Comparison of ENCODE assay signal across 8 cellular contexts in the genomic region with DNA sequence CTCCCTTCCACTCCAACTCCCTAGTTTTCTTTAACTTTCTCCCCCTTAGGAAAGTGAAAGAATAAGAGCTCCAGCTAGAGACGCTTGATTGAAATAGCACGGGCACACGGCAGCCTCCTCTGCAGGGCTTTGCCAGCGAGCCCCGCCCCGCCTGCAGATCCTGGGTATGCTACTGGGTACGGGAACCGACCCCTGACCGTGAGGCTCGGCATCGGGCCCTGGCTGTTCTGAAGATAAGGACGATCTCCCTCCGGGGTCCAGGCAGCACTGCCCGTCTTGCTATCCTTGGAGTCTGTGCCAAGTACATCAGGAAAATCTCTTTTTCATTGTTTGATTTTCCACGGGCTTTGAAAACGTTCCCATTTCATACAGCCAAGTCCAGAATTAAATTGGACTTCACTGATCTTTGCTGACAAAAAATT.
DNase-seq lines count a peak whose midpoint lies in the region; ATAC-seq, FAIRE-seq and TF ChIP-seq lines count a peak whose summit lies in the region.

No MANE protein-coding gene starts in this region.

- peak overlapping the region; percentile 14 to 59 (median 39) for H3K4me3 ChIP-seq in Peyer's patch
- H3K4me3 ChIP-seq in adipocyte (ENCODE audit: low read length), result peak overlapping the region; percentile 80

- no peak for TF ChIP-seq CTCF in Peyer's patch (IDR thresholded peaks at IDR 0.05)

- peak overlapping the region; percentile 20 to 80 (median 64) for H3K27ac ChIP-seq in Peyer's patch

- peaks cover 0 to 24% (median 0%) of the 10 kb centered on the region in 4 donors for H3K4me1 ChIP-seq in Peyer's patch
- peaks cover 23% of the 10 kb centered on the region for H3K4me1 ChIP-seq in adipocyte (ENCODE audit: control insufficient read depth, insufficient read depth, low read length)

- intact Hi-C loops in cardiac septum (cut with DNase I), result loop anchor here (1.0 to 5.0 kb wide), 3 partner anchors 84 to 413 kb away; no protein-coding TSS in a partner anchor
- intact Hi-C loops in posterior cingulate gyrus (cut with DNase I), result loop anchor here (1.0 to 5.0 kb wide), 3 partner anchors 96 to 413 kb away; no protein-coding TSS in a partner anchor

- no peak for TF ChIP-seq POLR2A in Peyer's patch (IDR thresholded peaks at IDR 0.05)
- TF ChIP-seq POLR2A in GM18505 (IDR thresholded peaks at IDR 0.05; ENCODE audit: borderline replicate concordance, extremely low read depth, insufficient read depth, insufficient read length), result no peak

- DNase-seq in Ammon's horn (ENCODE audit: low spot score), result peak; percentile 60
- peak; percentile 76 for DNase-seq in HTR-8/SVneo (ENCODE audit: insufficient read length, low spot score)
- peak; percentile 18 to 74 (median 67) for DNase-seq in Peyer's patch
- DNase-seq in adipocyte (ENCODE audit: low read depth), result peak; percentile 63
- DNase-seq in cardiac septum (ENCODE audit: low spot score), result peak; percentile 78
- DNase-seq in posterior cingulate gyrus, result peak; percentile 21 to 94 (median 64)

- no peaks in the 10 kb centered on the region for H3K27me3 ChIP-seq in Peyer's patch
- peaks cover 15% of the 10 kb centered on the region for H3K27me3 ChIP-seq in adipocyte (replicated peaks; ENCODE audit: control insufficient read depth, insufficient read depth, low read length)

- FAIRE-seq in HTR-8/SVneo (lab: Jason Lieb, UNC), result no peak

- H3K9ac ChIP-seq in adipocyte (ENCODE audit: low read length), result peak overlapping the region; percentile 74

- no peaks in the 10 kb centered on the region for H3K36me3 ChIP-seq in Peyer's patch
- no peaks in the 10 kb centered on the region for H3K36me3 ChIP-seq in adipocyte (ENCODE audit: control insufficient read depth, insufficient read depth, low read length, severe bottlenecking)

- no peak for ATAC-seq in HG03442 (IDR thresholded peaks at IDR 0.05; ENCODE audit: unreplicated experiment)
- no peak for ATAC-seq in GM18505 (IDR thresholded peaks at IDR 0.05; ENCODE audit: unreplicated experiment)

- H3K9me3 ChIP-seq in Peyer's patch, result no peaks in the 10 kb centered on the region
- no peaks in the 10 kb centered on the region for H3K9me3 ChIP-seq in adipocyte (ENCODE audit: control insufficient read depth, low read length)
